9 cellular contexts compared by ENCODE assay signal in genomic region chr1:63124666-63125191, GRCh38.
DNase-seq lines count a peak whose midpoint lies in the region; ATAC-seq and TF ChIP-seq lines count a peak whose summit lies in the region.
"Had no signal": no experiment of that assay in that cellular context is flagged by ENCODE, and none has a peak within 500 bp of the region (broad histone marks: within the 10 kb centered on the region; RNA-seq: fewer than 3 reads in every experiment).

No MANE protein-coding gene starts in this region.

- no peak overlapping the region for H3K4me3 Mint-ChIP-seq in T-helper 17 cell

- no peaks in the 10 kb centered on the region for H3K79me1 ChIP-seq in mesendoderm (ENCODE audit: low read length)

- TF ChIP-seq EP300 in ovary (IDR thresholded peaks at IDR 0.05): no peak

- intact Hi-C loops in ovary (cut with DNase I): no loop called here
- intact Hi-C loops in gastrocnemius medialis (cut with DNase I; ENCODE audit: low total_unique reads): no loop called here

- H3K27ac Mint-ChIP-seq in T-helper 17 cell: no peak overlapping the region

- no peak overlapping the region for H2AK5ac ChIP-seq in mesendoderm (ENCODE audit: low read length)

- H2BK15ac ChIP-seq in mesendoderm (replicated peaks; ENCODE audit: low read depth): no peak overlapping the region

- H2BK5ac ChIP-seq in mesendoderm (ENCODE audit: low read length): no peak overlapping the region

- H2BK120ac ChIP-seq in mesendoderm (ENCODE audit: low read depth, low read length): no peak overlapping the region

- H4K8ac ChIP-seq in mesendoderm (ENCODE audit: low read depth, low read length): no peak overlapping the region

- no CpG with 5 or more reads among the region's 3 CpGs for WGBS in mesendoderm (ENCODE audit: extremely low coverage, insufficient coverage, low lambda C conversion rate)
- 8 to 14% (median 10%) methylated on average over 3 of the region's 3 CpGs for WGBS in ovary, 3 donors

- H3K9ac ChIP-seq in mesendoderm (ENCODE audit: low read length): no peak overlapping the region

- TF ChIP-seq CTCF in ovary (IDR thresholded peaks at IDR 0.05): no peak
- TF ChIP-seq CTCF in gastrocnemius medialis (IDR thresholded peaks at IDR 0.05 in 4 of 5, conservative IDR thresholded peaks at IDR 0.05 in 1 of 5): no peak

- no peak overlapping the region for H3K56ac ChIP-seq in mesendoderm (ENCODE audit: low read length)

- H3K4me2 ChIP-seq in mesendoderm (ENCODE audit: low read length): no peak overlapping the region

- no peaks in the 10 kb centered on the region for H3K79me2 ChIP-seq in mesendoderm (ENCODE audit: control insufficient read depth, insufficient read depth, low read length)

- DNase-seq in mesendoderm (peak; percentile 28), cerebellar cortex (ENCODE audit: low spot score) (no peak), ovary (no peak), T-helper 17 cell (no peak), gastrocnemius medialis (no peak)
- DNase-seq: upper lobe of left lung had no signal

- no peaks in the 10 kb centered on the region for H3K4me1 ChIP-seq in mesendoderm (ENCODE audit: control insufficient read depth, low read depth, low read length)
- H3K4me1 ChIP-seq in ovary (ENCODE audit: insufficient read depth): no peaks in the 10 kb centered on the region
- no peaks in the 10 kb centered on the region for H3K4me1 ChIP-seq in gastrocnemius medialis

- ATAC-seq in GM18861 (IDR thresholded peaks at IDR 0.05; ENCODE audit: unreplicated experiment): peak; percentile 78
- peak; percentile 79 for ATAC-seq in HG02943 (IDR thresholded peaks at IDR 0.05; ENCODE audit: low read depth, unreplicated experiment)
- ATAC-seq in SK-N-SH treated with all-trans-retinoic acid at 6 μM for 48 hours: peak; percentile 89
- no peak for ATAC-seq in T-helper 17 cell
- no peak for ATAC-seq in gastrocnemius medialis

- H3K9me3 ChIP-seq in ovary (no peaks in the 10 kb centered on the region), T-helper 17 cell (ENCODE audit: control insufficient read depth, low read length, poor library complexity, severe bottlenecking) (no peaks in the 10 kb centered on the region), gastrocnemius medialis (no peaks in the 10 kb centered on the region)
- H3K9me3 ChIP-seq: upper lobe of left lung had no signal

- TF ChIP-seq POLR2A in ovary (IDR thresholded peaks at IDR 0.05) (no peak), gastrocnemius medialis (IDR thresholded peaks at IDR 0.05) (no peak)

- no peak overlapping the region for H3K23ac ChIP-seq in mesendoderm (ENCODE audit: low read length)

- H3K36me3 ChIP-seq in mesendoderm (ENCODE audit: control insufficient read depth, insufficient read depth, low read length): no peaks in the 10 kb centered on the region
- no peaks in the 10 kb centered on the region for H3K36me3 ChIP-seq in ovary
- no peaks in the 10 kb centered on the region for H3K36me3 ChIP-seq in gastrocnemius medialis
- H3K36me3 ChIP-seq: upper lobe of left lung had no signal

- H3K27ac ChIP-seq in mesendoderm (ENCODE audit: low read depth, low read length) (no peak overlapping the region), ovary (no peak overlapping the region), gastrocnemius medialis (no peak overlapping the region)
- H3K27ac ChIP-seq: upper lobe of left lung had no signal

- no peak overlapping the region for H3K18ac ChIP-seq in mesendoderm (ENCODE audit: low read length)

- H3K4me3 ChIP-seq in mesendoderm (ENCODE audit: low read length) (no peak overlapping the region), ovary (no peak overlapping the region), gastrocnemius medialis (no peak overlapping the region)
- H3K4me3 ChIP-seq: upper lobe of left lung had no signal

- H3K27me3 Mint-ChIP-seq in T-helper 17 cell: peaks cover 13% of the 10 kb centered on the region

- H4K5ac ChIP-seq in mesendoderm (ENCODE audit: low read length): no peak overlapping the region

- H3K4ac ChIP-seq in mesendoderm (ENCODE audit: low read depth, low read length): no peak overlapping the region

- H3K27me3 ChIP-seq in mesendoderm (ENCODE audit: insufficient read depth, low read length, poor library complexity) (no peaks in the 10 kb centered on the region), ovary (no peaks in the 10 kb centered on the region), gastrocnemius medialis (no peaks in the 10 kb centered on the region)
- H3K27me3 ChIP-seq: upper lobe of left lung had no signal

- in situ Hi-C loops in gastrocnemius medialis (cut with MboI; ENCODE audit: low sequenced_read_pairs in 4 of 4): no loop called here

- H3K4me1 Mint-ChIP-seq in T-helper 17 cell: peaks cover 2% of the 10 kb centered on the region

- no peaks in the 10 kb centered on the region for H3K36me3 Mint-ChIP-seq in T-helper 17 cell (ENCODE audit: low read depth)

TF ChIP-seq in SK-N-SH treated with all-trans-retinoic acid at 6 μM for 48 hours, 23 proteins besides CTCF, POLR2A, EP300 and RAD21 (continues in another document):
- TF ChIP-seq ZNF8 (CRISPR knock-in tag; IDR thresholded peaks at IDR 0.05) (no peak), TSHZ2 (CRISPR knock-in tag; IDR thresholded peaks at IDR 0.05) (no peak), CREB5 (CRISPR knock-in tag; IDR thresholded peaks at IDR 0.05; ENCODE audit: low read depth) (no peak), POU6F1 (CRISPR knock-in tag; IDR thresholded peaks at IDR 0.05; ENCODE audit: borderline replicate concordance, low read depth) (no peak), RARB (CRISPR knock-in tag; IDR thresholded peaks at IDR 0.05) (no peak), ARNTL (CRISPR knock-in tag; IDR thresholded peaks at IDR 0.05; ENCODE audit: borderline replicate concordance, low read depth) (no peak), PATZ1 (CRISPR knock-in tag; IDR thresholded peaks at IDR 0.05; ENCODE audit: borderline replicate concordance) (no peak), ZC3H10 (CRISPR knock-in tag; IDR thresholded peaks at IDR 0.05) (no peak), TOX (CRISPR knock-in tag; IDR thresholded peaks at IDR 0.05; ENCODE audit: borderline replicate concordance) (peak; percentile 22; the same call in 1 of the 2 replicates), ZNF70 (CRISPR knock-in tag; IDR thresholded peaks at IDR 0.05) (no peak)

Comparison
In these comparisons a context has a peak if more than half of its experiments do, and no peak if none do; other contexts are left out.
1. ATAC-seq: peak in GM18861 (single experiment), HG02943 (single experiment) and SK-N-SH treated with all-trans-retinoic acid at 6 μM for 48 hours (single experiment); none in T-helper 17 cell (single experiment) and gastrocnemius medialis (0 of 2).